1 cellular context compared by ENCODE assay signal in the genomic region with DNA sequence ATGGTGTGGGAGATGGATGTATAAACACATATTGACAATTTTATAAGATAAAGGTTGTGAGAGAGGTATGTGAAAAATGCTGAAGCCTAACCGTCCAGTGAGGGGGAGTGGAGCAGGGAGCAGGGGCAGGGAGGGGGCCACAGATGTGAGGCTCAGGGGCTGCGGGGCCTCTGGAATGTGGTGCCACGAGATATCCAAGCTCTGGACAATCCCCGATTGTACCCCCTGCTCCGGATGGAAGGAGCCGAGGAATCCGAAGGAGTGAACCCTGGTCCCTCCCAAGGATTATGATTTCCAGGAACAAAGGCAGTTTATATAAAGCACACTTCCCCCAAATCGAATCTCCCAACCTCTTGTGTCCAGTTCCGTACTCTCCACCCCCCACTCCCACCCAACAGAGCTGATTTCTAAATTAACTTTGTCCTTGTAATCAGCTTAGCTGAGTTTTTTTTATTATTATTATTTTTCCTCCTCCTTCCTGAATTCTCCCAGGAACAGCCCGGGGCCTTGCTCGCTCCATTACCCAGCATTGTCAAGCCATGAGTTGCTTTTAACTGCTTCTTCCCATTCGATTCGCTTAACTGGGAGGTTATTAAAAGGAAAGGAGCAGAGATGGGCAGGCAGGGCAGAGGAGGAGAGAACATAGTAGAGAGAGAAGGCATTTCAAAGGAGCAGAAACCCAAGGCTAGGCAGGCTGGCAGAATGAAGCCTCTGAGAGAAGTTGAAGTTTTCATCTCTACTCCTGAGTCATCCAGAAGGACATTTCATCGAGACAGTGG.
TF ChIP-seq lines count a peak whose summit lies in the region.

No MANE protein-coding gene starts in this region.

TF ChIP-seq in SK-N-SH treated with all-trans-retinoic acid at 6 μM for 48 hours, 23 proteins besides CTCF, POLR2A, EP300 and RAD21 (continued from another document):
- TF ChIP-seq, protein P1, sequence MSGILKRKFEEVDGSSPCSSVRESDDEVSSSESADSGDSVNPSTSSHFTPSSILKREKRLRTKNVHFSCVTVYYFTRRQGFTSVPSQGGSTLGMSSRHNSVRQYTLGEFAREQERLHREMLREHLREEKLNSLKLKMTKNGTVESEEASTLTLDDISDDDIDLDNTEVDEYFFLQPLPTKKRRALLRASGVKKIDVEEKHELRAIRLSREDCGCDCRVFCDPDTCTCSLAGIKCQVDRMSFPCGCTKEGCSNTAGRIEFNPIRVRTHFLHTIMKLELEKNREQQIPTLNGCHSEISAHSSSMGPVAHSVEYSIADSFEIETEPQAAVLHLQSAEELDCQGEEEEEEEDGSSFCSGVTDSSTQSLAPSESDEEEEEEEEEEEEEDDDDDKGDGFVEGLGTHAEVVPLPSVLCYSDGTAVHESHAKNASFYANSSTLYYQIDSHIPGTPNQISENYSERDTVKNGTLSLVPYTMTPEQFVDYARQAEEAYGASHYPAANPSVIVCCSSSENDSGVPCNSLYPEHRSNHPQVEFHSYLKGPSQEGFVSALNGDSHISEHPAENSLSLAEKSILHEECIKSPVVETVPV (CRISPR knock-in tag; IDR thresholded peaks at IDR 0.05): no peak
- TF ChIP-seq TOX (CRISPR knock-in tag; IDR thresholded peaks at IDR 0.05; ENCODE audit: borderline replicate concordance): no peak
- TF ChIP-seq, protein P2, sequence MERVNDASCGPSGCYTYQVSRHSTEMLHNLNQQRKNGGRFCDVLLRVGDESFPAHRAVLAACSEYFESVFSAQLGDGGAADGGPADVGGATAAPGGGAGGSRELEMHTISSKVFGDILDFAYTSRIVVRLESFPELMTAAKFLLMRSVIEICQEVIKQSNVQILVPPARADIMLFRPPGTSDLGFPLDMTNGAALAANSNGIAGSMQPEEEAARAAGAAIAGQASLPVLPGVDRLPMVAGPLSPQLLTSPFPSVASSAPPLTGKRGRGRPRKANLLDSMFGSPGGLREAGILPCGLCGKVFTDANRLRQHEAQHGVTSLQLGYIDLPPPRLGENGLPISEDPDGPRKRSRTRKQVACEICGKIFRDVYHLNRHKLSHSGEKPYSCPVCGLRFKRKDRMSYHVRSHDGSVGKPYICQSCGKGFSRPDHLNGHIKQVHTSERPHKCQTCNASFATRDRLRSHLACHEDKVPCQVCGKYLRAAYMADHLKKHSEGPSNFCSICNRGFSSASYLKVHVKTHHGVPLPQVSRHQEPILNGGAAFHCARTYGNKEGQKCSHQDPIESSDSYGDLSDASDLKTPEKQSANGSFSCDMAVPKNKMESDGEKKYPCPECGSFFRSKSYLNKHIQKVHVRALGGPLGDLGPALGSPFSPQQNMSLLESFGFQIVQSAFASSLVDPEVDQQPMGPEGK (CRISPR knock-in tag; IDR thresholded peaks at IDR 0.05; ENCODE audit: borderline replicate concordance): no peak; the same call in 1 of the 2 replicates
- no peak for TF ChIP-seq ZFP30 (CRISPR knock-in tag; IDR thresholded peaks at IDR 0.05)
- TF ChIP-seq, protein P3, sequence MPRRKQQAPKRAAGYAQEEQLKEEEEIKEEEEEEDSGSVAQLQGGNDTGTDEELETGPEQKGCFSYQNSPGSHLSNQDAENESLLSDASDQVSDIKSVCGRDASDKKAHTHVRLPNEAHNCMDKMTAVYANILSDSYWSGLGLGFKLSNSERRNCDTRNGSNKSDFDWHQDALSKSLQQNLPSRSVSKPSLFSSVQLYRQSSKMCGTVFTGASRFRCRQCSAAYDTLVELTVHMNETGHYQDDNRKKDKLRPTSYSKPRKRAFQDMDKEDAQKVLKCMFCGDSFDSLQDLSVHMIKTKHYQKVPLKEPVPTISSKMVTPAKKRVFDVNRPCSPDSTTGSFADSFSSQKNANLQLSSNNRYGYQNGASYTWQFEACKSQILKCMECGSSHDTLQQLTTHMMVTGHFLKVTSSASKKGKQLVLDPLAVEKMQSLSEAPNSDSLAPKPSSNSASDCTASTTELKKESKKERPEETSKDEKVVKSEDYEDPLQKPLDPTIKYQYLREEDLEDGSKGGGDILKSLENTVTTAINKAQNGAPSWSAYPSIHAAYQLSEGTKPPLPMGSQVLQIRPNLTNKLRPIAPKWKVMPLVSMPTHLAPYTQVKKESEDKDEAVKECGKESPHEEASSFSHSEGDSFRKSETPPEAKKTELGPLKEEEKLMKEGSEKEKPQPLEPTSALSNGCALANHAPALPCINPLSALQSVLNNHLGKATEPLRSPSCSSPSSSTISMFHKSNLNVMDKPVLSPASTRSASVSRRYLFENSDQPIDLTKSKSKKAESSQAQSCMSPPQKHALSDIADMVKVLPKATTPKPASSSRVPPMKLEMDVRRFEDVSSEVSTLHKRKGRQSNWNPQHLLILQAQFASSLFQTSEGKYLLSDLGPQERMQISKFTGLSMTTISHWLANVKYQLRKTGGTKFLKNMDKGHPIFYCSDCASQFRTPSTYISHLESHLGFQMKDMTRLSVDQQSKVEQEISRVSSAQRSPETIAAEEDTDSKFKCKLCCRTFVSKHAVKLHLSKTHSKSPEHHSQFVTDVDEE (CRISPR knock-in tag; IDR thresholded peaks at IDR 0.05): no peak
- TF ChIP-seq ARNTL (CRISPR knock-in tag; IDR thresholded peaks at IDR 0.05; ENCODE audit: borderline replicate concordance, low read depth): no peak
- TF ChIP-seq CSDC2 (CRISPR knock-in tag; IDR thresholded peaks at IDR 0.05): no peak
- no peak for TF ChIP-seq TCF4 (CRISPR knock-in tag; IDR thresholded peaks at IDR 0.05; ENCODE audit: borderline replicate concordance)
- no peak for TF ChIP-seq ZNF8 (CRISPR knock-in tag; IDR thresholded peaks at IDR 0.05)
- TF ChIP-seq SNAI2 (CRISPR knock-in tag; IDR thresholded peaks at IDR 0.05): no peak
